ENCODE assay signal across 13 cellular contexts in genomic region chr22:41290262-41291221, GRCh38. TPM values are rescaled to one million over a fixed set of nuclear protein-coding genes. Genes with fewer than 3 reads are reported as not detected.
DNase-seq lines count a peak whose midpoint lies in the region; ATAC-seq, FAIRE-seq and TF ChIP-seq lines count a peak whose summit lies in the region.
"Had no signal": no experiment of that assay in that cellular context is flagged by ENCODE, and none has a peak within 500 bp of the region (broad histone marks: within the 10 kb centered on the region; RNA-seq: fewer than 3 reads in every experiment).

No MANE protein-coding gene starts in this region.

- H3K36me3 Mint-ChIP-seq in activated CD4-positive, alpha-beta T cell treated with anti-CD3 and anti-CD28 coated beads, Interleukin-2, amount 10 ng/mL, durations not matched to agents 24 days and 14 days (ENCODE audit: low read depth): no peaks in the 10 kb centered on the region

- H3K27ac Mint-ChIP-seq in activated CD4-positive, alpha-beta T cell treated with anti-CD3 and anti-CD28 coated beads, Interleukin-2, amount 10 ng/mL, durations not matched to agents 24 days and 14 days: no peak overlapping the region

- no peak for TF ChIP-seq POLR2A in HepG2 (IDR thresholded peaks at IDR 0.05; ENCODE audit: insufficient read depth in 1 of 2, low read depth in 2 of 2, low read length in 2 of 2)
- TF ChIP-seq POLR2A in right lobe of liver (IDR thresholded peaks at IDR 0.05): no peak

- H3K27ac ChIP-seq in HepG2 (ENCODE audit: extremely low read length, insufficient read depth, low read length) (peak overlapping the region; percentile 60), right lobe of liver (no peak overlapping the region), caudate nucleus (ENCODE audit: low read depth, low read length) (peak overlapping the region; percentile 36)

- POLR2A ChIA-PET in HepG2 (lab: Yijun Ruan, JAX): interaction anchor here (6.0 kb wide), 1 partner anchor 90 kb away, joined by 49 read pairs; the partner anchor contains the start of gene TEF

- H3K9ac ChIP-seq in HepG2 (ENCODE audit: insufficient read depth, low read depth, low read length): peak overlapping the region; percentile 19; the same call in 1 of the 2 replicates

- H3K79me2 ChIP-seq in HepG2 (ENCODE audit: insufficient read depth, low read length): peaks cover under 1% of the 10 kb centered on the region

- H3K4me3 Mint-ChIP-seq in activated CD4-positive, alpha-beta T cell treated with anti-CD3 and anti-CD28 coated beads, Interleukin-2, amount 10 ng/mL, durations not matched to agents 24 days and 14 days: no peak overlapping the region

- no peak for TF ChIP-seq RAD21 in HepG2 (CRISPR knock-in tag; IDR thresholded peaks at IDR 0.05)

- no peak for TF ChIP-seq CTCF in HepG2 (CRISPR knock-in tag; IDR thresholded peaks at IDR 0.05)
- TF ChIP-seq CTCF in right lobe of liver (IDR thresholded peaks at IDR 0.05): no peak

- H3K4me3 ChIP-seq in HepG2 (replicated peaks in 1 of 3; ENCODE audit: insufficient read depth in 1 of 3, low read depth in 2 of 3, low read length in 3 of 3) (no peak overlapping the region), right lobe of liver (no peak overlapping the region)

- H3K36me3 ChIP-seq in HepG2 (replicated peaks in 1 of 2; ENCODE audit: control insufficient read depth in 1 of 2, insufficient read depth in 2 of 2, low read length in 2 of 2) (no peaks in the 10 kb centered on the region), right lobe of liver (no peaks in the 10 kb centered on the region)

- intact Hi-C loops in HepG2 (cut with micrococcal nuclease; ENCODE audit: unreplicated experiment) (no loop called here), right lobe of liver (cut with DNase I) (no loop called here)
- intact Hi-C loops in activated CD4-positive, alpha-beta T cell treated with anti-CD3 and anti-CD28 coated beads, Interleukin-2, amount 10 ng/mL, durations not matched to agents 24 days and 14 days (cut with micrococcal nuclease): no loop called here

- WGBS in HepG2 (ENCODE audit: low lambda C conversion rate): 19% methylated on average over 8 of the region's 8 CpGs
- 46% methylated on average over 4 of the region's 8 CpGs for WGBS in right lobe of liver (ENCODE audit: insufficient coverage, low coverage, low lambda C conversion rate, missing lambda C conversion rate)

- no peaks in the 10 kb centered on the region for H3K9me3 ChIP-seq in HepG2 (ENCODE audit: low read length)
- H3K9me3 ChIP-seq in right lobe of liver: no peaks in the 10 kb centered on the region

- CTCF ChIA-PET in HepG2 (lab: Yijun Ruan, JAX; ENCODE audit: low intra/inter-chr PET ratio, low total read pairs): no interaction called here

- H3K9me3 Mint-ChIP-seq in activated CD4-positive, alpha-beta T cell treated with anti-CD3 and anti-CD28 coated beads, Interleukin-2, amount 10 ng/mL, durations not matched to agents 24 days and 14 days: no peaks in the 10 kb centered on the region

- in situ Hi-C loops in HepG2 (cut with HindIII; ENCODE audit: extremely low pct_ligation_motif_present, low pct_unique_long_range_greater_than_20kb): no loop called here

- ATAC-seq in HepG2 (no peak), right lobe of liver (no peak), GM18861 (IDR thresholded peaks at IDR 0.05; ENCODE audit: unreplicated experiment) (no peak), GM21529 (IDR thresholded peaks at IDR 0.05; ENCODE audit: unreplicated experiment) (no peak)

- no peak overlapping the region for H2AFZ ChIP-seq in HepG2 (ENCODE audit: low read length)

- no peak for FAIRE-seq in HepG2 (lab: Jason Lieb, UNC)
- FAIRE-seq: islet of Langerhans had no signal

- H4K20me1 ChIP-seq in HepG2 (ENCODE audit: insufficient read depth, low read length): no peaks in the 10 kb centered on the region

- peak; percentile 64 for DNase-seq in HepG2 (ENCODE audit: low spot score)
- no peak for DNase-seq in right lobe of liver
- DNase-seq in caudate nucleus (lab: John Stamatoyannopoulos, UW): no peak
- peak; percentile 54 for DNase-seq in left kidney (ENCODE audit: low read depth, low spot score)
- no peak for DNase-seq in HuH-7.5 (ENCODE audit: low spot score)
- DNase-seq in activated CD4-positive, alpha-beta T cell treated with anti-CD3 and anti-CD28 coated beads, Interleukin-2, amount 10 ng/mL, durations not matched to agents 24 days and 14 days: no peak
- DNase-seq: activated naive CD4-positive, alpha-beta T cell treated with anti-CD3 and anti-CD28 coated beads, Interleukin-2, amount 50 U/mL, for 16 hours; NCI-H1694; stimulated activated CD4-positive, alpha-beta T cell treated with anti-CD3 and anti-CD28 coated beads, Interleukin-4, amount 100 ng/mL, for 4 hours; T-helper 9 cell had no signal

- BruUV-seq in HepG2 (replicated peaks; lab: Mats Ljungman, UMichigan): no TSS peak

- H3K4me1 Mint-ChIP-seq in activated CD4-positive, alpha-beta T cell treated with anti-CD3 and anti-CD28 coated beads, Interleukin-2, amount 10 ng/mL, durations not matched to agents 24 days and 14 days: peaks cover 12% of the 10 kb centered on the region

- H3K27me3 ChIP-seq in HepG2 (ENCODE audit: control insufficient read depth in 1 of 2, insufficient read depth in 2 of 2, low read length in 2 of 2): no peaks in the 10 kb centered on the region; a peak in 1 of 5 replicates
- H3K27me3 ChIP-seq in right lobe of liver: no peaks in the 10 kb centered on the region

- H3K4me1 ChIP-seq in HepG2 (ENCODE audit: insufficient read depth, low read length) (peaks cover 41% of the 10 kb centered on the region), right lobe of liver (peaks cover 0 to 19% (median 3%) of the 10 kb centered on the region in 4 donors)

- H3K4me2 ChIP-seq in HepG2 (ENCODE audit: low read depth, low read length): peak overlapping the region; percentile 29

- TF ChIP-seq EP300 in HepG2 (IDR thresholded peaks at IDR 0.05; ENCODE audit: low read depth in 2 of 2, low read length in 2 of 2): no peak
- TF ChIP-seq EP300 in HepG2 (CRISPR knock-in tag; IDR thresholded peaks at IDR 0.05; ENCODE audit: borderline replicate concordance): no peak

- H3K27me3 Mint-ChIP-seq in activated CD4-positive, alpha-beta T cell treated with anti-CD3 and anti-CD28 coated beads, Interleukin-2, amount 10 ng/mL, durations not matched to agents 24 days and 14 days: no peaks in the 10 kb centered on the region

RNA-seq across cellular contexts. Expression of gene RANGAP1, which starts 4.6 kb away (rescaled TPM):
- total RNA-seq in HepG2 (2016; rRNA removed; fragmentation: Illumina TruSeq; extraction: Trizol) (71.7 and 83.9 TPM in 2 replicates), right lobe of liver (10 to 100 TPM; 27.4 to 56.3 (median 37.6) TPM)
- 10.6 and 11.9 TPM in 2 replicates for total RNA-seq in HepG2 (2016; cell fraction: cytosol; rRNA removed; fragmentation: Illumina TruSeq; extraction: Trizol; ENCODE audit: low read depth)
- total RNA-seq in HepG2 (2016; cell fraction: insoluble cytoplasmic fraction; rRNA removed; fragmentation: Illumina TruSeq; extraction: Trizol): 66.9 and 83.1 TPM in 2 replicates
- 28.4 and 30.2 TPM in 2 replicates for total RNA-seq in HepG2 (2016; cell fraction: membrane; rRNA removed; fragmentation: Illumina TruSeq; extraction: Trizol)
- 45.7 and 49.7 TPM in 2 replicates for total RNA-seq in HepG2 (2016; cell fraction: nucleus; rRNA removed; fragmentation: Illumina TruSeq; extraction: Trizol)
- 51.8 and 53.8 TPM in 2 replicates for polyA plus RNA-seq in HepG2 (2011; rRNA removed)
- 40.4 and 58.2 TPM in 2 replicates for polyA plus RNA-seq in HepG2 (2011; cell fraction: cytosol; rRNA removed)
- polyA plus RNA-seq in HepG2 (2011; cell fraction: nucleus; rRNA removed): 108 and 147 TPM in 2 replicates
- 34.5 and 50.8 TPM in 2 replicates for polyA plus RNA-seq in HepG2 (2012)
- 5.9 TPM in 2 replicates for polyA plus RNA-seq in HepG2 (2016; cell fraction: cytosol; fragmentation: Illumina TruSeq; extraction: Trizol; ENCODE audit: low read depth)
- polyA plus RNA-seq in HepG2 (2016; cell fraction: insoluble cytoplasmic fraction; fragmentation: Illumina TruSeq; extraction: Trizol; ENCODE audit: low read depth): 56.5 and 66.2 TPM in 2 replicates
- polyA plus RNA-seq in HepG2 (2016; cell fraction: membrane; fragmentation: Illumina TruSeq; extraction: Trizol; ENCODE audit: low read depth): 13.7 and 14.7 TPM in 2 replicates
- polyA plus RNA-seq in HepG2 (2016; cell fraction: nucleus; fragmentation: Illumina TruSeq; extraction: Trizol; ENCODE audit: insufficient read depth, low read depth): 86.6 and 97.6 TPM in 2 replicates
- 97.7 and 166 TPM in 2 replicates for polyA minus RNA-seq in HepG2 (2011; rRNA and poly(A)+ RNA removed; ENCODE audit: low replicate concordance)
- 35.8 and 36.2 TPM in 2 replicates for polyA minus RNA-seq in HepG2 (2011; cell fraction: cytosol; rRNA and poly(A)+ RNA removed)
- 23.8 and 25.0 TPM in 2 replicates for polyA minus RNA-seq in HepG2 (2011; cell fraction: nucleus; rRNA and poly(A)+ RNA removed)
- total RNA-seq in activated CD4-positive, alpha-beta T cell treated with anti-CD3 and anti-CD28 coated beads, Interleukin-2, amount 10 ng/mL, durations not matched to agents 24 days and 14 days: 185 and 187 TPM in 2 replicates

RNA-seq across cellular contexts. Expression of gene ZC3H7B, which starts 10.8 kb away (rescaled TPM):
- 30.6 and 37.2 TPM in 2 replicates for total RNA-seq in HepG2 (2016; rRNA removed; fragmentation: Illumina TruSeq; extraction: Trizol)
- 3.6 and 4.3 TPM in 2 replicates for total RNA-seq in HepG2 (2016; cell fraction: cytosol; rRNA removed; fragmentation: Illumina TruSeq; extraction: Trizol; ENCODE audit: low read depth)
- total RNA-seq in HepG2 (2016; cell fraction: insoluble cytoplasmic fraction; rRNA removed; fragmentation: Illumina TruSeq; extraction: Trizol): 25.9 and 37.4 TPM in 2 replicates
- total RNA-seq in HepG2 (2016; cell fraction: membrane; rRNA removed; fragmentation: Illumina TruSeq; extraction: Trizol): 19.5 and 20.9 TPM in 2 replicates
- total RNA-seq in HepG2 (2016; cell fraction: nucleus; rRNA removed; fragmentation: Illumina TruSeq; extraction: Trizol): 24.4 and 29.2 TPM in 2 replicates
- 26.4 and 36.2 TPM in 2 replicates for polyA plus RNA-seq in HepG2 (2011; rRNA removed)
- 17.5 and 23.0 TPM in 2 replicates for polyA plus RNA-seq in HepG2 (2011; cell fraction: cytosol; rRNA removed)
- polyA plus RNA-seq in HepG2 (2011; cell fraction: nucleus; rRNA removed): 61.9 and 71.8 TPM in 2 replicates
- polyA plus RNA-seq in HepG2 (2012): 29.1 and 32.8 TPM in 2 replicates
- polyA plus RNA-seq in HepG2 (2016; cell fraction: cytosol; fragmentation: Illumina TruSeq; extraction: Trizol; ENCODE audit: low read depth): 2.2 and 2.6 TPM in 2 replicates
- 29.8 and 37.7 TPM in 2 replicates for polyA plus RNA-seq in HepG2 (2016; cell fraction: insoluble cytoplasmic fraction; fragmentation: Illumina TruSeq; extraction: Trizol; ENCODE audit: low read depth)
- polyA plus RNA-seq in HepG2 (2016; cell fraction: membrane; fragmentation: Illumina TruSeq; extraction: Trizol; ENCODE audit: low read depth): 11.2 and 13.2 TPM in 2 replicates
- polyA plus RNA-seq in HepG2 (2016; cell fraction: nucleus; fragmentation: Illumina TruSeq; extraction: Trizol; ENCODE audit: insufficient read depth, low read depth): 57.8 and 58.1 TPM in 2 replicates
- 22.0 and 41.9 TPM in 2 replicates for polyA minus RNA-seq in HepG2 (2011; rRNA and poly(A)+ RNA removed; ENCODE audit: low replicate concordance)
- polyA minus RNA-seq in HepG2 (2011; cell fraction: cytosol; rRNA and poly(A)+ RNA removed): 19.4 and 19.8 TPM in 2 replicates
- 14.5 and 18.0 TPM in 2 replicates for polyA minus RNA-seq in HepG2 (2011; cell fraction: nucleus; rRNA and poly(A)+ RNA removed)
- total RNA-seq in right lobe of liver: 10 to 100 TPM; 26.5 to 50.1 (median 42.7) TPM
- 69.1 and 70.5 TPM in 2 replicates for total RNA-seq in activated CD4-positive, alpha-beta T cell treated with anti-CD3 and anti-CD28 coated beads, Interleukin-2, amount 10 ng/mL, durations not matched to agents 24 days and 14 days

RNA-seq across cellular contexts. Expression of gene CHADL, which starts 49.8 kb away (rescaled TPM):
- total RNA-seq in HepG2 (2016; rRNA removed; fragmentation: Illumina TruSeq; extraction: Trizol) (2.9 and 8.1 TPM in 2 replicates), right lobe of liver (1 to 10 TPM in 3 of 6 experiments, under 1 TPM in 3; 0.75 to 1.5 (median 1.1) TPM)
- total RNA-seq in HepG2 (2016; cell fraction: cytosol; rRNA removed; fragmentation: Illumina TruSeq; extraction: Trizol; ENCODE audit: low read depth): 0.88 and 1.3 TPM in 2 replicates
- total RNA-seq in HepG2 (2016; cell fraction: insoluble cytoplasmic fraction; rRNA removed; fragmentation: Illumina TruSeq; extraction: Trizol): 2.9 and 8.3 TPM in 2 replicates
- 1.6 and 1.8 TPM in 2 replicates for total RNA-seq in HepG2 (2016; cell fraction: membrane; rRNA removed; fragmentation: Illumina TruSeq; extraction: Trizol)
- total RNA-seq in HepG2 (2016; cell fraction: nucleus; rRNA removed; fragmentation: Illumina TruSeq; extraction: Trizol): 6.1 TPM in 2 replicates
- polyA plus RNA-seq in HepG2 (2011; rRNA removed): 2.8 and 6.1 TPM in 2 replicates
- 2.6 and 5.3 TPM in 2 replicates for polyA plus RNA-seq in HepG2 (2011; cell fraction: cytosol; rRNA removed)
- polyA plus RNA-seq in HepG2 (2011; cell fraction: nucleus; rRNA removed): 7.4 and 7.5 TPM in 2 replicates
- polyA plus RNA-seq in HepG2 (2012): 1.9 and 2.5 TPM in 2 replicates
- 0.71 and 1.1 TPM in 2 replicates for polyA plus RNA-seq in HepG2 (2016; cell fraction: cytosol; fragmentation: Illumina TruSeq; extraction: Trizol; ENCODE audit: low read depth)
- polyA plus RNA-seq in HepG2 (2016; cell fraction: insoluble cytoplasmic fraction; fragmentation: Illumina TruSeq; extraction: Trizol; ENCODE audit: low read depth): 2.5 and 3.1 TPM in 2 replicates
- 0.88 and 1.5 TPM in 2 replicates for polyA plus RNA-seq in HepG2 (2016; cell fraction: membrane; fragmentation: Illumina TruSeq; extraction: Trizol; ENCODE audit: low read depth)
- polyA plus RNA-seq in HepG2 (2016; cell fraction: nucleus; fragmentation: Illumina TruSeq; extraction: Trizol; ENCODE audit: insufficient read depth, low read depth): 9.0 and 10.9 TPM in 2 replicates
- 0.07 and 3.2 TPM in 2 replicates for polyA minus RNA-seq in HepG2 (2011; rRNA and poly(A)+ RNA removed; ENCODE audit: low replicate concordance)
- polyA minus RNA-seq in HepG2 (2011; cell fraction: cytosol; rRNA and poly(A)+ RNA removed): 2.1 and 2.4 TPM in 2 replicates
- polyA minus RNA-seq in HepG2 (2011; cell fraction: nucleus; rRNA and poly(A)+ RNA removed): 2.6 and 3.9 TPM in 2 replicates
- 0.33 and 0.47 TPM in 2 replicates for total RNA-seq in activated CD4-positive, alpha-beta T cell treated with anti-CD3 and anti-CD28 coated beads, Interleukin-2, amount 10 ng/mL, durations not matched to agents 24 days and 14 days

Comparison
In these comparisons a context has a peak if more than half of its experiments do, and no peak if none do; other contexts are left out.
1. DNase-seq: peak in HepG2 (single experiment) and left kidney (single experiment); none in right lobe of liver (0 of 3), caudate nucleus (0 of 61), HuH-7.5 (single experiment) and activated CD4-positive, alpha-beta T cell treated with anti-CD3 and anti-CD28 coated beads, Interleukin-2, amount 10 ng/mL, durations not matched to agents 24 days and 14 days (single experiment).
2. H3K27ac ChIP-seq: peak in HepG2 (single experiment) and caudate nucleus (single experiment); none in right lobe of liver (0 of 3).